ENCODE assay signal across 9 cellular contexts in the genomic region with DNA sequence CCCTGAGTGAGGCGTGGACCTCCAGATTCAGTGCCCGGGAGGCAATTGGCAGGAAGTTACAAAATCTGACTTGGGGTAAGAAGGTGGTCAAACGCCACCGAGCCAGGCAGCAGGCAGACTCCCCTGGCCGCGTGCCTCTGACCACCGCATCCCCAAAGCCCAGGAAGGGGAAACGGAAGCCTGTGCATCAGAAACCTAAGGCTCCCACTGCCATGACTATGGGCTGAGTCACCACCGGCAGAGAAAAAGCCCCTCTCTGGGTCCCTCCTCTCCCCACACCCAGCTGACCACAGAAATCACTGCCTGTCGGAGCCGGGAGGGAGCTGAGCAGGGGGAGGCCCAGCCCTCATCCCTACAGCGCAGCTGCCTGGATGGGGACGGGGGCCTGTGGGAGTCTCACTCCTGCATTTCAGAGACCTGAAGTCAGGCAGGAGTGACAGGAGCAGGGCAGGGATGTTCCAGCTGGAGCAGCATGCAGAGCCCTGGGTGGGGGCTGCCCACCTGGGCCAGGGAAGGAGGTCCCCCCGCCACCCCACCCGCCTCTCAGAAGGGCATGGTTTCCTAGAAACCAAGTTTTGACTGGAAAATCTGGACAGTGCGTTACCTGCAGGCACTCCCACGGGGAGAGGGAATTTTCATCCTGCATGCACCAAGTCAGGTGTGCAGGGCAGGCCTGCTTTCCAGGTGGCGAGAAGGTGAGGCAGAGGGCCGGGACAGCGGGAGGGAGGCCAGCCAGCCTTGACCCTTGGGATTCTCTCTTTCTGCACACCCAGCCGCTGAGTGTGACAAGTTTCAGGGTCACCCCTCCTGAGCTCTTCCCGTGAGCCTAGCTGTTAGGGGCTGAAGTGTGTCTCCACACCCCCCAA.
DNase-seq lines count a peak whose midpoint lies in the region; FAIRE-seq and TF ChIP-seq lines count a peak whose summit lies in the region.
"Had no signal": no experiment of that assay in that cellular context is flagged by ENCODE, and none has a peak within 500 bp of the region (broad histone marks: within the 10 kb centered on the region; RNA-seq: fewer than 3 reads in every experiment).

No MANE protein-coding gene starts in this region.

- no peak overlapping the region for H3K4me2 ChIP-seq in neuronal stem cell (ENCODE audit: insufficient read depth, low read length, poor library complexity, severe bottlenecking)

- no peak overlapping the region for H2BK120ac ChIP-seq in neuronal stem cell (ENCODE audit: low read depth, low read length)

- TF ChIP-seq POLR2A in H54 (IDR thresholded peaks at IDR 0.05; ENCODE audit: low read depth, low read length) (peak; percentile 36), testis (IDR thresholded peaks at IDR 0.05) (no peak)

- WGBS in neuronal stem cell (ENCODE audit: extremely low coverage in 2 of 2, insufficient read length in 2 of 2, insufficient replicate concordance in 1 of 2), 2 donors = no CpG with 5 or more reads among the region's 22 CpGs
- WGBS in testis, 2 donors = 68 to 74% methylated on average over 20 to 22 of the region's 22 CpGs

- H3K23ac ChIP-seq in neuronal stem cell (ENCODE audit: low read depth, low read length, poor library complexity) = no peak overlapping the region

- H3K9ac ChIP-seq in duodenal mucosa (ENCODE audit: low read depth in 1 of 2, low read length in 2 of 2) (no peak overlapping the region), neuronal stem cell (ENCODE audit: low read depth, low read length, poor library complexity) (no peak overlapping the region)

- intact Hi-C loops in testis (cut with DNase I; ENCODE audit: low total_unique reads) = loop anchor here (5.0 kb wide), 1 partner anchor 58 kb away; no protein-coding TSS in a partner anchor

- FAIRE-seq in H54 (lab: Jason Lieb, UNC) = peak; percentile 80

- H2AK5ac ChIP-seq in neuronal stem cell (ENCODE audit: low read depth, low read length) = no peak overlapping the region

- H3K27me3 ChIP-seq in duodenal mucosa (ENCODE audit: control insufficient read depth in 1 of 2, insufficient read depth in 2 of 2, low read length in 2 of 2) (no peaks in the 10 kb centered on the region), neuronal stem cell (ENCODE audit: control insufficient read depth in 3 of 3, insufficient read depth in 3 of 3, low read depth in 1 of 3, low read length in 3 of 3) (no peaks in the 10 kb centered on the region), testis (no peaks in the 10 kb centered on the region)

- no peaks in the 10 kb centered on the region for H3K79me1 ChIP-seq in neuronal stem cell (ENCODE audit: low read depth, low read length)

- peaks cover 24 to 76% of the 10 kb centered on the region in 2 donors for H3K36me3 ChIP-seq in duodenal mucosa (ENCODE audit: control insufficient read depth in 1 of 2, insufficient read depth in 2 of 2, low read length in 2 of 2)
- H3K36me3 ChIP-seq in neuronal stem cell (replicated peaks in 1 of 2; ENCODE audit: control insufficient read depth in 2 of 2, insufficient read depth in 2 of 2, low read length in 2 of 2) = peaks cover 20 to 45% of the 10 kb centered on the region in 2 donors
- no peaks in the 10 kb centered on the region for H3K36me3 ChIP-seq in testis (ENCODE audit: low read depth, missing control alignments)
- H3K36me3 ChIP-seq: neutrophil had no signal

- H4K8ac ChIP-seq in neuronal stem cell (ENCODE audit: low read depth, low read length) = no peak overlapping the region

- no peak overlapping the region for H3K14ac ChIP-seq in neuronal stem cell (ENCODE audit: low read length)

- no peak overlapping the region for H2AFZ ChIP-seq in neuronal stem cell (ENCODE audit: low read length)

- H3K4me3 ChIP-seq in duodenal mucosa (ENCODE audit: low read depth in 1 of 2, low read length in 2 of 2) (no peak overlapping the region), neuronal stem cell (ENCODE audit: low read length in 2 of 2) (no peak overlapping the region), testis (no peak overlapping the region)

- H3K9me3 ChIP-seq in duodenal mucosa (ENCODE audit: control insufficient read depth in 1 of 2, low read length in 2 of 2) = peaks cover 5 to 8% of the 10 kb centered on the region in 2 donors
- H3K9me3 ChIP-seq in neuronal stem cell (replicated peaks in 1 of 2; ENCODE audit: control insufficient read depth in 2 of 2, insufficient read depth in 1 of 2, low read depth in 1 of 2, low read length in 2 of 2) = peaks cover 11 to 24% of the 10 kb centered on the region in 2 donors
- no peaks in the 10 kb centered on the region for H3K9me3 ChIP-seq in testis

- H4K91ac ChIP-seq in neuronal stem cell (ENCODE audit: low read depth, low read length, poor library complexity) = no peak overlapping the region

- peak; percentile 98 for DNase-seq in H54 (ENCODE audit: insufficient read length, low spot score)
- peak; percentile 66 for DNase-seq in SKM-1 (lab: John Stamatoyannopoulos, UW; ENCODE audit: unreplicated experiment)
- DNase-seq in neuronal stem cell (ENCODE audit: low spot score) = no peak
- no peak for DNase-seq in NCI-H1048 (lab: John Stamatoyannopoulos, UW)
- DNase-seq in testis = no peak
- DNase-seq in occipital lobe (lab: John Stamatoyannopoulos, UW) = no peak
- DNase-seq in NCI-H2107 (lab: John Stamatoyannopoulos, UW) = no peak

- H2BK12ac ChIP-seq in neuronal stem cell (ENCODE audit: low read length) = peak overlapping the region; percentile 73

- H2BK15ac ChIP-seq in neuronal stem cell (ENCODE audit: low read length) = no peak overlapping the region

- peak overlapping the region; percentile 20 for H3K27ac ChIP-seq in duodenal mucosa (ENCODE audit: low read depth, low read length)
- no peak overlapping the region for H3K27ac ChIP-seq in neuronal stem cell (replicated peaks; ENCODE audit: low read length)
- H3K27ac ChIP-seq in testis = peak overlapping the region in 1 of 2 donors; percentile 76
- H3K27ac ChIP-seq: neutrophil had no signal

- peaks cover 9 to 19% of the 10 kb centered on the region in 2 donors for H3K4me1 ChIP-seq in duodenal mucosa (ENCODE audit: control insufficient read depth in 1 of 2, insufficient read depth in 2 of 2, low read length in 2 of 2)
- H3K4me1 ChIP-seq in neuronal stem cell (ENCODE audit: control insufficient read depth in 2 of 2, insufficient read depth in 1 of 2, low read depth in 1 of 2, low read length in 2 of 2) = peaks cover 6 to 15% of the 10 kb centered on the region in 2 donors
- peaks cover 38% of the 10 kb centered on the region for H3K4me1 ChIP-seq in testis

- peak overlapping the region; percentile 66 for H2BK5ac ChIP-seq in neuronal stem cell (ENCODE audit: low read length)

- H3K18ac ChIP-seq in neuronal stem cell (ENCODE audit: low read length) = no peak overlapping the region

- H3K4ac ChIP-seq in neuronal stem cell (ENCODE audit: low read length) = no peak overlapping the region

- TF ChIP-seq CTCF in testis (IDR thresholded peaks at IDR 0.05) = no peak

Comparison
In these comparisons a context has a peak if more than half of its experiments do, and no peak if none do; other contexts are left out.
1. DNase-seq: peak in H54 (single experiment) and SKM-1 (single experiment); none in neuronal stem cell (single experiment), NCI-H1048 (single experiment), testis (single experiment), occipital lobe (single experiment) and NCI-H2107 (single experiment).